15 cellular contexts compared by ENCODE assay signal in the genomic region with DNA sequence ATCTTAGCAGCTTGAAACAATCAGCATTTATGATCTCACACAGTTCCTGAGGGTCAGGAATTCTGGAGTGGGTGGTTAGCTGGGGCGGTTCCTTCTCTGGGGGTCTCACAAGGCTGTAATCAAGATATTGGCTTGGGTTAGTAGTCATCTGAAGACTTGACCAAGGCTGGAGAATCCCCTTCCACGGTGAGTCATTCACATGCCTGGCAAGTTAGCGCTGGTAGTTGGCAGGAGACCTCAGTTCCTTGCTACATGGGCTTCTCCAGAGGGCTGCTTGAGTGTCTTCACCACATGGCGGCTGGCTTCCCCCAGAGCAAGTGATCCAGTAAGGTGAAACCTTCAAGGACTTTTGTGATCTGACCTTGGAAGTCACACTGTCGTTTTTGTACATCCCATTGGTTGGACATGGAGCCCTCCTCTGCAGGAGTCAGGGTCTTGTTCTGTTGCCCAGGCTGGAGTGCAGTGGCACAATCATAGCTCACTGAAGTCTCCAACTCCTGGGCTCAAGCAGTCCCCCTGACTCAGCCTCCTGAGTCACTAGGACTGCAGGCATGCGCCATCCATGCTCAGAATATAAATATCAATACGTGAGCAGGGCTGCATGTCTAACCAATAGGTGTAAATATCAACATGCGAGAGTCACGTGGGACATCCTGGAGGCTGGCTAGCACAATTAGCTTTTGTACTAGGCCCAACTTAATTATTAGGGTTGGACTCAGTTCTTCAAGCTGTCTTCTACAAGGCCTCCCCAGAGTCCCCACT. TPM values are rescaled to one million over a fixed set of nuclear protein-coding genes. Genes with fewer than 3 reads are reported as not detected.
DNase-seq lines count a peak whose midpoint lies in the region; ATAC-seq and TF ChIP-seq lines count a peak whose summit lies in the region.
"Had no signal": no experiment of that assay in that cellular context is flagged by ENCODE, and none has a peak within 500 bp of the region (broad histone marks: within the 10 kb centered on the region; RNA-seq: fewer than 3 reads in every experiment).

No MANE protein-coding gene starts in this region.

- no peak for ATAC-seq in HG03469 (IDR thresholded peaks at IDR 0.05; ENCODE audit: unreplicated experiment)
- ATAC-seq: right cardiac atrium had no signal

- CTCF ChIA-PET in GM10248 (lab: Yijun Ruan, JAX): interaction anchor here (1.1 to 5.8 kb wide), 9 partner anchors 8 to 501 kb away, joined by 3 to 45 read pairs (median 9); a partner anchor contains a TSS

- DNase-seq in Caki2 (ENCODE audit: low read depth) (peak; percentile 42), NCI-H446 treated with DMSO at 0.1 percent for 48 hours (lab: John Stamatoyannopoulos, UW) (peak; percentile 71), choroid plexus epithelial cell (ENCODE audit: low read depth) (peak; percentile 89), neural crest cell (ENCODE audit: low read depth, low spot score) (no peak), GM10248 (ENCODE audit: extremely low spot score) (no peak), SHP77 treated with DMSO at 0.1 percent for 48 hours (lab: John Stamatoyannopoulos, UW) (no peak)
- DNase-seq in stimulated activated CD4-positive, alpha-beta T cell treated with anti-CD3 and anti-CD28 coated beads, Interleukin-12 subunit alpha, Interleukin-12 subunit beta, amount 100 ng/mL, for 4 hours: no peak
- DNase-seq: activated CD4-positive, alpha-beta T cell treated with anti-CD3 and anti-CD28 coated beads, Interleukin-2, amount 50 U/mL, for 48 hours; DMS79 treated with DMSO at 0.1 percent for 48 hours; gastrocnemius medialis; H7; mesendoderm; NCI-H1694 treated with DMSO at 0.1 percent for 48 hours; right cardiac atrium had no signal

- no peak for TF ChIP-seq CTCF in choroid plexus epithelial cell (conservative IDR thresholded peaks at IDR 0.05; ENCODE audit: low read depth, low read length)
- no peak for TF ChIP-seq CTCF in neural crest cell (conservative IDR thresholded peaks at IDR 0.05)
- no peak for TF ChIP-seq CTCF in GM10248 (IDR thresholded peaks at IDR 0.05; ENCODE audit: control extremely low read depth, extremely low read depth, low read depth, missing control alignments)

- H3K36me3 Mint-ChIP-seq in neural crest cell (ENCODE audit: low read depth): no peaks in the 10 kb centered on the region

- H3K27me3 Mint-ChIP-seq in neural crest cell (ENCODE audit: low read depth): no peaks in the 10 kb centered on the region

- no peak overlapping the region for H3K4me3 ChIP-seq in choroid plexus epithelial cell (ENCODE audit: low read depth, low read length)
- H3K4me3 ChIP-seq: gastrocnemius medialis had no signal

- H3K4me3 Mint-ChIP-seq in neural crest cell: peak overlapping the region; percentile 22

- POLR2A ChIA-PET in GM10248 (lab: Yijun Ruan, JAX): no interaction called here

- in situ Hi-C loops in Caki2 (cut with HindIII; ENCODE audit: low pct_unique_long_range_greater_than_20kb, low sequenced_read_pairs): no loop called here

- peaks cover 4% of the 10 kb centered on the region for H3K4me1 Mint-ChIP-seq in neural crest cell

- no peak overlapping the region for H3K27ac Mint-ChIP-seq in neural crest cell (ENCODE audit: unreplicated experiment)

- H3K9me3 Mint-ChIP-seq in neural crest cell: no peaks in the 10 kb centered on the region

RNA-seq across cellular contexts. Expression of a gene that starts 7.2 kb away (rescaled TPM):
- 326 and 344 TPM in 2 replicates for total RNA-seq in Caki2 (2014; rRNA removed; shearing (Covaris generic); ENCODE audit: low replicate concordance)
- total RNA-seq in neural crest cell: 141 and 147 TPM in 2 replicates

RNA-seq across cellular contexts. Expression of a gene that starts 15.3 kb away (rescaled TPM):
- 190 and 199 TPM in 2 replicates for total RNA-seq in Caki2 (2014; rRNA removed; shearing (Covaris generic); ENCODE audit: low replicate concordance)
- 48.1 and 48.4 TPM in 2 replicates for total RNA-seq in neural crest cell

RNA-seq across cellular contexts. Expression of a gene that starts 34.6 kb away (rescaled TPM):
- 75.3 and 88.4 TPM in 2 replicates for total RNA-seq in Caki2 (2014; rRNA removed; shearing (Covaris generic); ENCODE audit: low replicate concordance)
- 73.2 and 77.1 TPM in 2 replicates for total RNA-seq in neural crest cell

Comparison
In these comparisons a context has a peak if more than half of its experiments do, and no peak if none do; other contexts are left out.
1. DNase-seq: peak in Caki2 (single experiment), NCI-H446 treated with DMSO at 0.1 percent for 48 hours (single experiment) and choroid plexus epithelial cell (single experiment); none in neural crest cell (single experiment), stimulated activated CD4-positive, alpha-beta T cell treated with anti-CD3 and anti-CD28 coated beads, Interleukin-12 subunit alpha, Interleukin-12 subunit beta, amount 100 ng/mL, for 4 hours (single experiment), GM10248 (single experiment) and SHP77 treated with DMSO at 0.1 percent for 48 hours (single experiment).